In the genomic region with DNA sequence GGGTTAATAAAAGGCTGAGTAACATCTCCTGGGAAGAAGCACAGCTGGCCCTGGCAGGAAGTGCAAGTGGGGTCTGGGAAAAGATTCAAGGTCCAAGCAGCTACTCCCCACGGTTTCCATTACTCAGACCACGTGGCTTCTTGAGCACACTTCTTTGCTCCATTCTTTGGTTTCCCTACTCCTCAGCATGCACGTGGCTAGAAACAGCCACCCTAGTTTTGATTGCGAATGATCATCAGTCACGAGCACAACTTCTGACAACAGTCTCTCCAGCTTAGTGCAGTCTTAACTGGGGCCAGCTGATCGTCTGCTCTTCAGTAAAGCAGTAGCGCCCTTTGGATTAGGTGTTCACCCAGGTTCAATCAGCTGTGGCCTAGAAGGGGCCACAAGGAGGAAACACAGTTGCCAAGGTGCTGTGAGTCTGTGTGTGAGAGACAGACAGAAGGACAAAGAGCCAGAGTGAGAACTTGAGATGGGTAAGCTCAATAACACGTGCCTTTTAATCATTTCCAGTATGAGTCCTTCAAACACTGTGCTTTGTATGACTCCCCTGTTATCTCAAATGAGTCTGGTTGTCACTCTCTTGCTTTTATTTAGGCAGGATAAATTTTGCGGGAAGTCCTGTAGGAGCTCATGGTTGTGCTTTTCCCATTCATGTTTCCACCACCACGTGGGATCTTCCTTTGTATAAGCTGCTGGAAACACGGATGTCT, we compare ENCODE assay signal across 9 cellular contexts. TPM values are rescaled to one million over a fixed set of nuclear protein-coding genes. Genes with fewer than 3 reads are reported as not detected.
DNase-seq lines count a peak whose midpoint lies in the region; ATAC-seq and TF ChIP-seq lines count a peak whose summit lies in the region.
"Had no signal": no experiment of that assay in that cellular context is flagged by ENCODE, and none has a peak within 500 bp of the region (broad histone marks: within the 10 kb centered on the region; RNA-seq: fewer than 3 reads in every experiment).

No MANE protein-coding gene starts in this region.

- peaks cover 0 to 8% (median 0%) of the 10 kb centered on the region in 9 donors for H3K36me3 ChIP-seq in heart right ventricle

- H3K4me1 Mint-ChIP-seq in activated T-helper 2 cell treated with anti-CD3 and anti-CD28 coated beads, Interferon-gamma antibody, Interleukin-2, Interleukin-4, amounts not matched to agents 10 μg/mL and 5 μg/mL and 100 μg/mL, durations not matched to agents 14 hours and 24 hours and 36 hours (ENCODE audit: low read depth) = peaks cover 6% of the 10 kb centered on the region

- peaks cover 0 to 28% (median 0%) of the 10 kb centered on the region in 7 donors for H3K27me3 ChIP-seq in heart right ventricle

- no peak for TF ChIP-seq CTCF in heart right ventricle (IDR thresholded peaks at IDR 0.05)

- H3K27me3 Mint-ChIP-seq in activated T-helper 2 cell treated with anti-CD3 and anti-CD28 coated beads, Interferon-gamma antibody, Interleukin-2, Interleukin-4, amounts not matched to agents 10 μg/mL and 5 μg/mL and 100 μg/mL, durations not matched to agents 14 hours and 24 hours and 36 hours (ENCODE audit: low read depth) = peaks cover 65% of the 10 kb centered on the region

- DNase-seq in GM04504 (ENCODE audit: low read depth) = peak; percentile 69
- DNase-seq in activated T-helper 2 cell treated with anti-CD3 and anti-CD28 coated beads, Interferon-gamma antibody, Interleukin-2, Interleukin-4, amounts not matched to agents 10 μg/mL and 5 μg/mL and 100 μg/mL, durations not matched to agents 14 hours and 24 hours and 36 hours (ENCODE audit: low spot score) = no peak
- peak; percentile 32 to 69 for DNase-seq in heart right ventricle
- peak; percentile 85 for DNase-seq in skeletal muscle cell (ENCODE audit: low read depth)
- DNase-seq in SIG-M5 treated with dmso at 0.1 percent for 504 hours (lab: John Stamatoyannopoulos, UW; ENCODE audit: unreplicated experiment) = no peak
- no peak for DNase-seq in RPMI8226
- no peak for DNase-seq in germinal center (ENCODE audit: low spot score)
- no peak for DNase-seq in activated gamma-delta T cell treated with Interleukin-2 at 50 U/mL for 16 hours

- H3K9me3 ChIP-seq in heart right ventricle = no peaks in the 10 kb centered on the region

- no peaks in the 10 kb centered on the region for H3K9me3 Mint-ChIP-seq in activated T-helper 2 cell treated with anti-CD3 and anti-CD28 coated beads, Interferon-gamma antibody, Interleukin-2, Interleukin-4, amounts not matched to agents 10 μg/mL and 5 μg/mL and 100 μg/mL, durations not matched to agents 14 hours and 24 hours and 36 hours

- peak; percentile 16 to 78 (median 59) for ATAC-seq in heart right ventricle

- peaks cover 5 to 60% (median 35%) of the 10 kb centered on the region in 9 donors for H3K4me1 ChIP-seq in heart right ventricle

- H3K36me3 Mint-ChIP-seq in activated T-helper 2 cell treated with anti-CD3 and anti-CD28 coated beads, Interferon-gamma antibody, Interleukin-2, Interleukin-4, amounts not matched to agents 10 μg/mL and 5 μg/mL and 100 μg/mL, durations not matched to agents 14 hours and 24 hours and 36 hours (ENCODE audit: low read depth) = no peaks in the 10 kb centered on the region

- peak overlapping the region in 9 of 10 donors; percentile 93 to 99 (median 98) for H3K27ac ChIP-seq in heart right ventricle

- H3K27ac Mint-ChIP-seq in activated T-helper 2 cell treated with anti-CD3 and anti-CD28 coated beads, Interferon-gamma antibody, Interleukin-2, Interleukin-4, amounts not matched to agents 10 μg/mL and 5 μg/mL and 100 μg/mL, durations not matched to agents 14 hours and 24 hours and 36 hours = no peak overlapping the region

- WGBS in heart right ventricle, 2 donors = 36 to 39% methylated on average over 11 of the region's 11 CpGs

- H3K4me3 ChIP-seq in heart right ventricle (peak overlapping the region in 3 of 10 donors; percentile 77 to 83 (median 77)), skeletal muscle cell (ENCODE audit: low read depth, low read length) (no peak overlapping the region)

- H3K4me3 Mint-ChIP-seq in activated T-helper 2 cell treated with anti-CD3 and anti-CD28 coated beads, Interferon-gamma antibody, Interleukin-2, Interleukin-4, amounts not matched to agents 10 μg/mL and 5 μg/mL and 100 μg/mL, durations not matched to agents 14 hours and 24 hours and 36 hours (ENCODE audit: low read depth) = peak overlapping the region; percentile 13

- intact Hi-C loops in activated T-helper 2 cell treated with anti-CD3 and anti-CD28 coated beads, Interferon-gamma antibody, Interleukin-2, Interleukin-4, amounts not matched to agents 10 μg/mL and 5 μg/mL and 100 μg/mL, durations not matched to agents 14 hours and 24 hours and 36 hours (cut with micrococcal nuclease) = no loop called here
- intact Hi-C loops in heart right ventricle (cut with DNase I) = loop anchor here in 1 of 10 donors (2.0 kb wide), 1 partner anchor 298 kb away; the partner anchor contains the start of gene TEAD1

RNA-seq across cellular contexts. Expression of gene PARVA, which starts 1.0 kb away (rescaled TPM):
- total RNA-seq in activated T-helper 2 cell treated with anti-CD3 and anti-CD28 coated beads, Interferon-gamma antibody, Interleukin-2, Interleukin-4, amounts not matched to agents 10 μg/mL and 5 μg/mL and 100 μg/mL, durations not matched to agents 14 hours and 24 hours and 36 hours = not detected in 2 replicates
- total RNA-seq in heart right ventricle = 10 to 100 TPM; 57.7 to 84.8 (median 68.6) TPM
- 10 to 100 TPM; 20.1 to 33.6 TPM for polyA plus RNA-seq in heart right ventricle
- total RNA-seq: T-helper 2 cell treated with Interferon-gamma antibody and Interleukin-4, amounts not matched to agents 100 ng/mL and 5 ng/mL, for 36 hours had no signal

Comparison
In these comparisons a context has a peak if more than half of its experiments do, and no peak if none do; other contexts are left out.
1. DNase-seq: peak in GM04504 (single experiment), heart right ventricle (2 of 2) and skeletal muscle cell (single experiment); none in activated T-helper 2 cell treated with anti-CD3 and anti-CD28 coated beads, Interferon-gamma antibody, Interleukin-2, Interleukin-4, amounts not matched to agents 10 μg/mL and 5 μg/mL and 100 μg/mL, durations not matched to agents 14 hours and 24 hours and 36 hours (single experiment), SIG-M5 treated with dmso at 0.1 percent for 504 hours (single experiment), RPMI8226 (single experiment), germinal center (single experiment) and activated gamma-delta T cell treated with Interleukin-2 at 50 U/mL for 16 hours (single experiment).
2. RNA of gene PARVA, which starts 1.0 kb away (total RNA-seq): 57.7 to 84.8 TPM in heart right ventricle; not detected in activated T-helper 2 cell treated with anti-CD3 and anti-CD28 coated beads, Interferon-gamma antibody, Interleukin-2, Interleukin-4, amounts not matched to agents 10 μg/mL and 5 μg/mL and 100 μg/mL, durations not matched to agents 14 hours and 24 hours and 36 hours; every median in the first group is over 10 times any median in the second.